ENCODE assay signal across 1 cellular context in the genomic region with DNA sequence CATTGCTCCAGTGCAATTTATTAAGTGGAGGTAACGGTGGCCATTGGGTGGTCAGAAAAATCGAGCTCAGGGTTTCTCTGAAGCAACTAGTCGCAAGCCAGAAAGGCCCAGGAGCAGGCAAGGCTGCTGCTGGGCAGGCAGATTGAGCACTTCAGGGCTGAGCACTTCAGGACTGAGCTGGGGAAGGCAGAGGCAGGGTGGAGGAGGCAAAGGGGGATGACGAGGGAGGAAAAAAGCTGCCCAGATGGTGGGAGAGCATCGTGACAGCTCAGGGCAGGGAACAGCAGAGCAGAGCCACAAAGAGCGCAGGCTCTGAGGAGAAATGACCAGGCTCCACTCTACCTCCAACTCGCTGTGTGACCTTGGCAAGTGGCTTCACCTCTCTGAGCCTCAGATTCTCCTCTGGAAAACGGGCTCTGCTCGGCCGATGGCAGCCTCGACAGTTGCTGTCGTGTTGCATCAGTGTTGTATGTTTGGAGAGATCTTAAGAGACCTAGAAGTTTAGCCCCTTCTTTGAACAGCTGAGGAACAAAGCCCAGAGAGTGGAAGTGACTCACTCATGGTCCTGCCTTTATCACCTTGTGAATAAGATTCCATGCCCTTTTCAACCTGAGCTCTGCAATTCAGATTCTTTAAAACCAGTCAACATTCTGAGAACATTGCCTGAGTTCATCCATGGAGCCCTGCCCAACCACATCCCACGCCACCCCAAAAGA.
TF ChIP-seq lines count a peak whose summit lies in the region.

No MANE protein-coding gene starts in this region.

TF ChIP-seq in K562, 482 proteins besides CTCF, POLR2A, EP300 and RAD21 (continues in another document):
- TF ChIP-seq, protein P1, sequence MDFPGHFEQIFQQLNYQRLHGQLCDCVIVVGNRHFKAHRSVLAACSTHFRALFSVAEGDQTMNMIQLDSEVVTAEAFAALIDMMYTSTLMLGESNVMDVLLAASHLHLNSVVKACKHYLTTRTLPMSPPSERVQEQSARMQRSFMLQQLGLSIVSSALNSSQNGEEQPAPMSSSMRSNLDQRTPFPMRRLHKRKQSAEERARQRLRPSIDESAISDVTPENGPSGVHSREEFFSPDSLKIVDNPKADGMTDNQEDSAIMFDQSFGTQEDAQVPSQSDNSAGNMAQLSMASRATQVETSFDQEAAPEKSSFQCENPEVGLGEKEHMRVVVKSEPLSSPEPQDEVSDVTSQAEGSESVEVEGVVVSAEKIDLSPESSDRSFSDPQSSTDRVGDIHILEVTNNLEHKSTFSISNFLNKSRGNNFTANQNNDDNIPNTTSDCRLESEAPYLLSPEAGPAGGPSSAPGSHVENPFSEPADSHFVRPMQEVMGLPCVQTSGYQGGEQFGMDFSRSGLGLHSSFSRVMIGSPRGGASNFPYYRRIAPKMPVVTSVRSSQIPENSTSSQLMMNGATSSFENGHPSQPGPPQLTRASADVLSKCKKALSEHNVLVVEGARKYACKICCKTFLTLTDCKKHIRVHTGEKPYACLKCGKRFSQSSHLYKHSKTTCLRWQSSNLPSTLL (IDR thresholded peaks at IDR 0.05) = no peak
- no peak for TF ChIP-seq STAT5A (IDR thresholded peaks at IDR 0.05; ENCODE audit: borderline replicate concordance, low read length)
- TF ChIP-seq, protein P2, sequence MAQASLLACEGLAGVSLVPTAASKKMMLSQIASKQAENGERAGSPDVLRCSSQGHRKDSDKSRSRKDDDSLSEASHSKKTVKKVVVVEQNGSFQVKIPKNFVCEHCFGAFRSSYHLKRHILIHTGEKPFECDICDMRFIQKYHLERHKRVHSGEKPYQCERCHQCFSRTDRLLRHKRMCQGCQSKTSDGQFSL (CRISPR knock-in tag; IDR thresholded peaks at IDR 0.05) = no peak
- TF ChIP-seq, protein P2 (tag; IDR thresholded peaks at IDR 0.05) = no peak
- peak; percentile 58; the same call in 1 of the 2 replicates for TF ChIP-seq SMARCA4 (IDR thresholded peaks at IDR 0.05)
- TF ChIP-seq, protein P3, sequence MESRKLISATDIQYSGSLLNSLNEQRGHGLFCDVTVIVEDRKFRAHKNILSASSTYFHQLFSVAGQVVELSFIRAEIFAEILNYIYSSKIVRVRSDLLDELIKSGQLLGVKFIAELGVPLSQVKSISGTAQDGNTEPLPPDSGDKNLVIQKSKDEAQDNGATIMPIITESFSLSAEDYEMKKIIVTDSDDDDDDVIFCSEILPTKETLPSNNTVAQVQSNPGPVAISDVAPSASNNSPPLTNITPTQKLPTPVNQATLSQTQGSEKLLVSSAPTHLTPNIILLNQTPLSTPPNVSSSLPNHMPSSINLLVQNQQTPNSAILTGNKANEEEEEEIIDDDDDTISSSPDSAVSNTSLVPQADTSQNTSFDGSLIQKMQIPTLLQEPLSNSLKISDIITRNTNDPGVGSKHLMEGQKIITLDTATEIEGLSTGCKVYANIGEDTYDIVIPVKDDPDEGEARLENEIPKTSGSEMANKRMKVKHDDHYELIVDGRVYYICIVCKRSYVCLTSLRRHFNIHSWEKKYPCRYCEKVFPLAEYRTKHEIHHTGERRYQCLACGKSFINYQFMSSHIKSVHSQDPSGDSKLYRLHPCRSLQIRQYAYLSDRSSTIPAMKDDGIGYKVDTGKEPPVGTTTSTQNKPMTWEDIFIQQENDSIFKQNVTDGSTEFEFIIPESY (CRISPR knock-in tag; IDR thresholded peaks at IDR 0.05) = no peak
- TF ChIP-seq NFYB (IDR thresholded peaks at IDR 0.05; ENCODE audit: extremely low read depth, insufficient read length) = no peak
- TF ChIP-seq ZNF431 (CRISPR knock-in tag; IDR thresholded peaks at IDR 0.05) = no peak
- TF ChIP-seq ZNF436 (CRISPR knock-in tag; IDR thresholded peaks at IDR 0.05) = no peak
- TF ChIP-seq RFX7 (CRISPR knock-in tag; IDR thresholded peaks at IDR 0.05) = no peak
- no peak for TF ChIP-seq ZNF23 (CRISPR knock-in tag; IDR thresholded peaks at IDR 0.05)
- TF ChIP-seq NUFIP1 (IDR thresholded peaks at IDR 0.05; ENCODE audit: partially characterized antibody) = no peak
- no peak for TF ChIP-seq ZSCAN29 (IDR thresholded peaks at IDR 0.05)
- TF ChIP-seq, protein P4, sequence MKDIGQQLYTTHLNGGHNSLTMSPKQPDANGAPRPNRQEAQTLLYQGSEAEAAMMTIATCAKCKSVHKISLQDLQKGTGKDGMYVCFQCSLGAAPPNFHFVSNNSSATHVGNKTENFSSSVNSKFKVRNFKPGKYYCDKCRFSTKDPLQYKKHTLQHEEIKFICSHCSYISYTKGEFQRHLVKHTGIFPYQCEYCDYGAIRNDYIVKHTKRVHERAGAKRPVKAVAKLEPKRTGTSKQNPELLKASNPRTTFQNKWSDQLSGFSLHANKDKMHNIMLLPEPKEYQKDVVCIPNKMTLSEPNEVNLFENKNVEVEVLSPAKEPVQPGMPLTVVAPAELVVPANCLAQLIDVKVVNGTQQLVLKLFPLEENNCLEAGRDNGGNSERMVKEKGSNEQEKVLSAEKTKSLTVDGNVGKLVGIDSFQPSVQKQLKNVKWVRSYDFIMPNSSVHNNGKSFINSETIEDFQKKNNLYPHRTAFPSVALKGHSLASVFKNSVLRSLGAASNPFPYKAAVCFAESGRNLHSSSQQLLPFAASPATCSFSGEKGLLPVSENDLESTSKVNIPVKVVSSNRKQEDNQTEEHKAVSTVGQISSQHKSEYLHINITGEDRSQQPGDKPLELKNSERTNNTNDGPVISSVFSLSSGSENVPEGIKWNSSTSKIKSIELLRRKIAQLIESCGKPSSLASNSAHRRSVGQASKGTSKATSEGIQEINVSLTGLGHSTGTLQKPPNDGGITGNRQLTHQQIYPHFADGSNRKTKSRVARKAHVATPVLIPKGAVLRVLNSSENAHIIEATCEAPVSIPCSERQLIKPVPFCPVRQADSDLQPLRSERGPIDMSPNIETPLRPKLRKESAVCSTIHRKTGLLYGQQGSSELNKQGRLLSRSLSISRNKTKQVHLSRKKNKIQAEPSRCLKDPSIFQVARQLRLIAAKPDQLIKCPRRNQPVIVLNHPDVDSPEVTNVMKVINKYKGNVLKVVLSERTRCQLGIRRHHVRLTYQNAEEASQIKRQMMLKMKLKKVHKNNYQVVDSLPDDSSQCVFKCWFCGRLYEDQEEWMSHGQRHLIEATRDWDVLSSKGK (CRISPR knock-in tag; IDR thresholded peaks at IDR 0.05) = no peak
- no peak for TF ChIP-seq KAT7 (CRISPR knock-in tag; IDR thresholded peaks at IDR 0.05; ENCODE audit: borderline replicate concordance)
- TF ChIP-seq KDM2B (CRISPR knock-in tag; IDR thresholded peaks at IDR 0.05) = no peak
- TF ChIP-seq GTF2A2 (tag; IDR thresholded peaks at IDR 0.05) = no peak
- TF ChIP-seq ETS2 (tag; IDR thresholded peaks at IDR 0.05; ENCODE audit: borderline replicate concordance, poor library complexity, severe bottlenecking) = no peak
- TF ChIP-seq, protein P5, sequence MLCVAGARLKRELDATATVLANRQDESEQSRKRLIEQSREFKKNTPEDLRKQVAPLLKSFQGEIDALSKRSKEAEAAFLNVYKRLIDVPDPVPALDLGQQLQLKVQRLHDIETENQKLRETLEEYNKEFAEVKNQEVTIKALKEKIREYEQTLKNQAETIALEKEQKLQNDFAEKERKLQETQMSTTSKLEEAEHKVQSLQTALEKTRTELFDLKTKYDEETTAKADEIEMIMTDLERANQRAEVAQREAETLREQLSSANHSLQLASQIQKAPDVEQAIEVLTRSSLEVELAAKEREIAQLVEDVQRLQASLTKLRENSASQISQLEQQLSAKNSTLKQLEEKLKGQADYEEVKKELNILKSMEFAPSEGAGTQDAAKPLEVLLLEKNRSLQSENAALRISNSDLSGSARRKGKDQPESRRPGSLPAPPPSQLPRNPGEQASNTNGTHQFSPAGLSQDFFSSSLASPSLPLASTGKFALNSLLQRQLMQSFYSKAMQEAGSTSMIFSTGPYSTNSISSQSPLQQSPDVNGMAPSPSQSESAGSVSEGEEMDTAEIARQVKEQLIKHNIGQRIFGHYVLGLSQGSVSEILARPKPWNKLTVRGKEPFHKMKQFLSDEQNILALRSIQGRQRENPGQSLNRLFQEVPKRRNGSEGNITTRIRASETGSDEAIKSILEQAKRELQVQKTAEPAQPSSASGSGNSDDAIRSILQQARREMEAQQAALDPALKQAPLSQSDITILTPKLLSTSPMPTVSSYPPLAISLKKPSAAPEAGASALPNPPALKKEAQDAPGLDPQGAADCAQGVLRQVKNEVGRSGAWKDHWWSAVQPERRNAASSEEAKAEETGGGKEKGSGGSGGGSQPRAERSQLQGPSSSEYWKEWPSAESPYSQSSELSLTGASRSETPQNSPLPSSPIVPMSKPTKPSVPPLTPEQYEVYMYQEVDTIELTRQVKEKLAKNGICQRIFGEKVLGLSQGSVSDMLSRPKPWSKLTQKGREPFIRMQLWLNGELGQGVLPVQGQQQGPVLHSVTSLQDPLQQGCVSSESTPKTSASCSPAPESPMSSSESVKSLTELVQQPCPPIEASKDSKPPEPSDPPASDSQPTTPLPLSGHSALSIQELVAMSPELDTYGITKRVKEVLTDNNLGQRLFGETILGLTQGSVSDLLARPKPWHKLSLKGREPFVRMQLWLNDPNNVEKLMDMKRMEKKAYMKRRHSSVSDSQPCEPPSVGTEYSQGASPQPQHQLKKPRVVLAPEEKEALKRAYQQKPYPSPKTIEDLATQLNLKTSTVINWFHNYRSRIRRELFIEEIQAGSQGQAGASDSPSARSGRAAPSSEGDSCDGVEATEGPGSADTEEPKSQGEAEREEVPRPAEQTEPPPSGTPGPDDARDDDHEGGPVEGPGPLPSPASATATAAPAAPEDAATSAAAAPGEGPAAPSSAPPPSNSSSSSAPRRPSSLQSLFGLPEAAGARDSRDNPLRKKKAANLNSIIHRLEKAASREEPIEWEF (CRISPR knock-in tag; IDR thresholded peaks at IDR 0.05) = no peak
- no peak for TF ChIP-seq HCFC1 (IDR thresholded peaks at IDR 0.05; ENCODE audit: low read depth, low read length)
- TF ChIP-seq, protein P6, sequence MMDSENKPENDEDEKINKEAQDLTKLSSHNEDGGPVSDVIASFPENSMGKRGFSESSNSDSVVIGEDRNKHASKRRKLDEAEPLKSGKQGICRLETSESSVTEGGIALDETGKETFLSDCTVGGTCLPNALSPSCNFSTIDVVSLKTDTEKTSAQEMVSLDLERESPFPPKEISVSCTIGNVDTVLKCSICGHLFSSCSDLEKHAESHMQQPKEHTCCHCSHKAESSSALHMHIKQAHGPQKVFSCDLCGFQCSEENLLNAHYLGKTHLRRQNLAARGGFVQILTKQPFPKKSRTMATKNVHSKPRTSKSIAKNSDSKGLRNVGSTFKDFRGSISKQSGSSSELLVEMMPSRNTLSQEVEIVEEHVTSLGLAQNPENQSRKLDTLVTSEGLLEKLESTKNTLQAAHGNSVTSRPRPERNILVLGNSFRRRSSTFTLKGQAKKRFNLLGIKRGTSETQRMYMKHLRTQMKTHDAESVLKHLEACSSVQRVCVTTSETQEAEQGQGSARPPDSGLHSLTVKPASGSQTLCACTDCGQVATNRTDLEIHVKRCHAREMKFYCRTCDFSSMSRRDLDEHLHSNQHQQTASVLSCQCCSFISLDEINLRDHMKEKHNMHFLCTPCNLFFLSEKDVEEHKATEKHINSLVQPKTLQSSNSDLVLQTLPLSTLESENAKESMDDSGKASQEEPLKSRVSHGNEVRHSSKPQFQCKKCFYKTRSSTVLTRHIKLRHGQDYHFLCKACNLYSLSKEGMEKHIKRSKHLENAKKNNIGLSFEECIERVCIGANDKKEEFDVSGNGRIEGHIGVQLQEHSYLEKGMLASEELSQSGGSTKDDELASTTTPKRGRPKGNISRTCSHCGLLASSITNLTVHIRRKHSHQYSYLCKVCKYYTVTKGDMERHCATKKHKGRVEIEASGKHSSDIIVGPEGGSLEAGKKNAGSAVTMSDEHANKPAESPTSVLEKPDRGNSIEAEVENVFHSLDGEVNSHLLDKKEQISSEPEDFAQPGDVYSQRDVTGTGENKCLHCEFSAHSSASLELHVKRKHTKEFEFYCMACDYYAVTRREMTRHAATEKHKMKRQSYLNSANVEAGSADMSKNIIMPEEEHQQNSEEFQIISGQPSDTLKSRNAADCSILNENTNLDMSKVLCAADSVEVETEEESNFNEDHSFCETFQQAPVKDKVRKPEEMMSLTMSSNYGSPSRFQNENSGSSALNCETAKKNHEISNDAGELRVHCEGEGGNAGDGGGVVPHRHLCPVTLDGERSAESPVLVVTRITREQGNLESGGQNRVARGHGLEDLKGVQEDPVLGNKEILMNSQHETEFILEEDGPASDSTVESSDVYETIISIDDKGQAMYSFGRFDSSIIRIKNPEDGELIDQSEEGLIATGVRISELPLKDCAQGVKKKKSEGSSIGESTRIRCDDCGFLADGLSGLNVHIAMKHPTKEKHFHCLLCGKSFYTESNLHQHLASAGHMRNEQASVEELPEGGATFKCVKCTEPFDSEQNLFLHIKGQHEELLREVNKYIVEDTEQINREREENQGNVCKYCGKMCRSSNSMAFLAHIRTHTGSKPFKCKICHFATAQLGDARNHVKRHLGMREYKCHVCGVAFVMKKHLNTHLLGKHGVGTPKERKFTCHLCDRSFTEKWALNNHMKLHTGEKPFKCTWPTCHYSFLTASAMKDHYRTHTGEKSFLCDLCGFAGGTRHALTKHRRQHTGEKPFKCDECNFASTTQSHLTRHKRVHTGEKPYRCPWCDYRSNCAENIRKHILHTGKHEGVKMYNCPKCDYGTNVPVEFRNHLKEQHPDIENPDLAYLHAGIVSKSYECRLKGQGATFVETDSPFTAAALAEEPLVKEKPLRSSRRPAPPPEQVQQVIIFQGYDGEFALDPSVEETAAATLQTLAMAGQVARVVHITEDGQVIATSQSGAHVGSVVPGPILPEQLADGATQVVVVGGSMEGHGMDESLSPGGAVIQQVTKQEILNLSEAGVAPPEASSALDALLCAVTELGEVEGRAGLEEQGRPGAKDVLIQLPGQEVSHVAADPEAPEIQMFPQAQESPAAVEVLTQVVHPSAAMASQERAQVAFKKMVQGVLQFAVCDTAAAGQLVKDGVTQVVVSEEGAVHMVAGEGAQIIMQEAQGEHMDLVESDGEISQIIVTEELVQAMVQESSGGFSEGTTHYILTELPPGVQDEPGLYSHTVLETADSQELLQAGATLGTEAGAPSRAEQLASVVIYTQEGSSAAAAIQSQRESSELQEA (IDR thresholded peaks at IDR 0.05; ENCODE audit: low read depth) = no peak
- TF ChIP-seq, protein P7, sequence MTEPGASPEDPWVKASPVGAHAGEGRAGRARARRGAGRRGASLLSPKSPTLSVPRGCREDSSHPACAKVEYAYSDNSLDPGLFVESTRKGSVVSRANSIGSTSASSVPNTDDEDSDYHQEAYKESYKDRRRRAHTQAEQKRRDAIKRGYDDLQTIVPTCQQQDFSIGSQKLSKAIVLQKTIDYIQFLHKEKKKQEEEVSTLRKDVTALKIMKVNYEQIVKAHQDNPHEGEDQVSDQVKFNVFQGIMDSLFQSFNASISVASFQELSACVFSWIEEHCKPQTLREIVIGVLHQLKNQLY (CRISPR knock-in tag; conservative IDR thresholded peaks at IDR 0.05) = no peak
- TF ChIP-seq RCOR1 (IDR thresholded peaks at IDR 0.05; ENCODE audit: borderline replicate concordance in 1 of 2, low read depth in 2 of 2, low read length in 2 of 2) = peak in 1 of 2 experiments; percentile 85; a peak in 2 of 4 replicates
- TF ChIP-seq, protein P8, sequence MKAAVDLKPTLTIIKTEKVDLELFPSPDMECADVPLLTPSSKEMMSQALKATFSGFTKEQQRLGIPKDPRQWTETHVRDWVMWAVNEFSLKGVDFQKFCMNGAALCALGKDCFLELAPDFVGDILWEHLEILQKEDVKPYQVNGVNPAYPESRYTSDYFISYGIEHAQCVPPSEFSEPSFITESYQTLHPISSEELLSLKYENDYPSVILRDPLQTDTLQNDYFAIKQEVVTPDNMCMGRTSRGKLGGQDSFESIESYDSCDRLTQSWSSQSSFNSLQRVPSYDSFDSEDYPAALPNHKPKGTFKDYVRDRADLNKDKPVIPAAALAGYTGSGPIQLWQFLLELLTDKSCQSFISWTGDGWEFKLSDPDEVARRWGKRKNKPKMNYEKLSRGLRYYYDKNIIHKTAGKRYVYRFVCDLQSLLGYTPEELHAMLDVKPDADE (conservative IDR thresholded peaks at IDR 0.05; ENCODE audit: control insufficient read depth, low read depth, low read length) = no peak
- peak; percentile 65; the same call in 1 of the 2 replicates for TF ChIP-seq CBX1 (IDR thresholded peaks at IDR 0.05; ENCODE audit: low read depth)
- no peak for TF ChIP-seq ZNF143 (CRISPR knock-in tag; IDR thresholded peaks at IDR 0.05)
